2 cellular contexts compared by ENCODE assay signal in the genomic region with DNA sequence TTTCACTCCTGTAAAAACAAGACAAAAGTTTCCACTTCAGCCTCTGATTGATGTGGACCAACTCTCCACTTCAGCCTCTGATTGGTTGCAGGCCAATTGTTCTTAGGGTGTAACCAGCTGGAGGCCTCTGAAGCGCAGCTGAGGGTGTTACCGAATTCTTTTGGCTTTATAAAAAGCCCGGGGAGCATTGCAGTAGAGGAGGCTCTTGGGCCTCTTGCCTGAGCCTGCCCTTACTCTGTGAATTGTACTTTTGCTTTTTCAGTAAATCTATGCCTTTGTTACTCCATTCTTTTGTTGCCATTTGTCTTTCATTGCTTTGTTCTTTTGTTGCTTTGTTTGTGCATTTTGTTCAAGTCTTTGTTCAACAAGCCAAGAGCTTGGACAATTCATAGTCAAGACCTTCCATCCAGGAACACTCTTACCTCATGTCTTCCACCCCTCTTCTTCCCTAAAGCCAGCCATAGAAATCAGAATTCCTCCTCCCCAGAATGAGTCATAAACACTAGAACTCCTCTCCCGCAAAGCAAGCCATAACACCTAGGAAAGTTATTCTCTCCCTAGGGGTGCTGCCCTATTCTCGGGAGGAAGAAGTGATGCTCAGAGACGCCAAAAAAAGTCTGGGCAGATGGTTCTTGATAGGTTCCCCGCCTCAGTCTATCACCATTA.
TF ChIP-seq lines count a peak whose summit lies in the region.

No MANE protein-coding gene starts in this region.

TF ChIP-seq in GM23338, 12 proteins besides CTCF, POLR2A, EP300 and RAD21 (continued from another document):
- no peak for TF ChIP-seq ZNF462 (CRISPR knock-in tag; IDR thresholded peaks at IDR 0.05)
- no peak for TF ChIP-seq NANOG (IDR thresholded peaks at IDR 0.05; ENCODE audit: borderline replicate concordance)
- TF ChIP-seq EZH2 (IDR thresholded peaks at IDR 0.05; ENCODE audit: low read depth, unreplicated experiment), result no peak
- TF ChIP-seq POLR2AphosphoS5 (IDR thresholded peaks at IDR 0.05; ENCODE audit: low read depth), result no peak
- TF ChIP-seq JUNB (IDR thresholded peaks at IDR 0.05; ENCODE audit: unreplicated experiment), result no peak

TF ChIP-seq in SK-N-SH, 30 proteins besides CTCF, POLR2A, EP300 and RAD21 (continued from another document):
- TF ChIP-seq FOXM1 (IDR thresholded peaks at IDR 0.05; ENCODE audit: low read depth) (no peak), PBX3 (IDR thresholded peaks at IDR 0.05) (no peak), FOSL2 (IDR thresholded peaks at IDR 0.05; ENCODE audit: borderline replicate concordance, low read depth) (no peak), RFX5 (IDR thresholded peaks at IDR 0.05; ENCODE audit: low read length) (no peak), CHD2 (IDR thresholded peaks at IDR 0.05; ENCODE audit: low read length, partially characterized antibody) (no peak), YY1 (IDR thresholded peaks at IDR 0.05; ENCODE audit: low read depth) (no peak), JUND (IDR thresholded peaks at IDR 0.05) (no peak), ZBTB33 (IDR thresholded peaks at IDR 0.05; ENCODE audit: borderline replicate concordance, low read depth) (no peak), MXI1 (IDR thresholded peaks at IDR 0.05; ENCODE audit: low read depth, low read length) (no peak), ELF1 (IDR thresholded peaks at IDR 0.05) (no peak), POLR2AphosphoS5 (IDR thresholded peaks at IDR 0.05; ENCODE audit: low read depth, low read length) (no peak), SIN3A (IDR thresholded peaks at IDR 0.05; ENCODE audit: borderline replicate concordance, low read depth, low read length) (no peak), FOXJ3 (CRISPR knock-in tag; IDR thresholded peaks at IDR 0.05) (no peak), TAF1 (IDR thresholded peaks at IDR 0.05; ENCODE audit: borderline replicate concordance, low read depth, low read length) (no peak)
- TF ChIP-seq, protein P1, sequence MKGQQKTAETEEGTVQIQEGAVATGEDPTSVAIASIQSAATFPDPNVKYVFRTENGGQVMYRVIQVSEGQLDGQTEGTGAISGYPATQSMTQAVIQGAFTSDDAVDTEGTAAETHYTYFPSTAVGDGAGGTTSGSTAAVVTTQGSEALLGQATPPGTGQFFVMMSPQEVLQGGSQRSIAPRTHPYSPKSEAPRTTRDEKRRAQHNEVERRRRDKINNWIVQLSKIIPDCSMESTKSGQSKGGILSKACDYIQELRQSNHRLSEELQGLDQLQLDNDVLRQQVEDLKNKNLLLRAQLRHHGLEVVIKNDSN (IDR thresholded peaks at IDR 0.05; ENCODE audit: borderline replicate concordance, low read depth), result no peak
- TF ChIP-seq, protein P2, sequence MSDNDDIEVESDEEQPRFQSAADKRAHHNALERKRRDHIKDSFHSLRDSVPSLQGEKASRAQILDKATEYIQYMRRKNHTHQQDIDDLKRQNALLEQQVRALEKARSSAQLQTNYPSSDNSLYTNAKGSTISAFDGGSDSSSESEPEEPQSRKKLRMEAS (IDR thresholded peaks at IDR 0.05; ENCODE audit: low read depth), result no peak
